Comparison of ENCODE assay signal across 1 cellular context in the genomic region with DNA sequence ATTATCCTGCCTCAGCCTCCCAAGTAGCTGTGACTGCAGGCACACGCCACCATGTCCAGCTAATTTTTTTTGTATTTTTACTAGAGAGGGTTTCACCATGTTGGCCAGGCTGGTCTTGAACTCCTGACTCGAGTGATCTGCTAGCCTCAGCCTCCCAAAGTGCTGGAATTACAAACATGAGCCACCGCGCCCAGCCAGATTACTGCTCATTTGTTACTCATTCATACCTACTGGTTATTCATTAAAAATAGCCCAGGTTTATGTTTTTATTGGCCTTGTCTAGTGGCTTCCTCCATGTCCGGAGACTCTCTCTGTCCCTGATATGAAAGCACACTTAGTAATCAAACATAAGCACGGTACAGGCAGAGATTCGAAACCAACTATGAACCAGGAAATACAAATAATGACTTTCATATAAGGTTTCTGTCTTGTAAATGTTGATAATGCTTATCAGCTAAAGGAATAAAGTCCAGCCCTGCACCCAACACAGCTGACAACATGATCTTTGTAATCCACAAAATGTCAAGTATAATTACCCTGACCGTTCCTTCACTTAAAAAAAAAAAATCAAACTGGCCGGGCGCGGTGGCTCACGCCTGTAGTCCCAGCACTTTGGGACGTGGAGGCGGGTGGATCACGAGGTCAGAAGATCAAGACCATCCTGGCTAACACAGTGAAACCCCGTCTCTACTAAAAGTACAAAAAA.
TF ChIP-seq lines count a peak whose summit lies in the region.

No MANE protein-coding gene starts in this region.

TF ChIP-seq in HepG2, 621 proteins besides CTCF, POLR2A, EP300 and RAD21 (continued from another document and continues in another):
- TF ChIP-seq THRA (CRISPR knock-in tag; IDR thresholded peaks at IDR 0.05; ENCODE audit: borderline replicate concordance) (peak; percentile 47; the same call in 1 of the 2 replicates), ZNF574 (CRISPR knock-in tag; IDR thresholded peaks at IDR 0.05) (peak; percentile 42; the same call in 1 of the 2 replicates), SKI (IDR thresholded peaks at IDR 0.05; ENCODE audit: partially characterized antibody) (peak; percentile 31), HMGXB4 (CRISPR knock-in tag; IDR thresholded peaks at IDR 0.05; ENCODE audit: borderline replicate concordance in 1 of 2, low read depth in 1 of 2) (0 out of 4 replicates have a peak, but pooled peaks of 1 of the 2 experiments have one; percentile 17), HOMEZ (CRISPR knock-in tag; IDR thresholded peaks at IDR 0.05; ENCODE audit: low read depth) (peak; percentile 80; the same call in 1 of the 2 replicates), TGIF2 (CRISPR knock-in tag; IDR thresholded peaks at IDR 0.05) (peak; percentile 51; the same call in 1 of the 2 replicates), ZNF12 (CRISPR knock-in tag; IDR thresholded peaks at IDR 0.05) (0 out of 2 replicates have a peak, but pooled peaks have one; percentile 46), ZNF652 (CRISPR knock-in tag; IDR thresholded peaks at IDR 0.05; ENCODE audit: borderline replicate concordance, low read depth) (peak; percentile 29; the same call in 1 of the 2 replicates), RCOR2 (CRISPR knock-in tag; IDR thresholded peaks at IDR 0.05) (peak; percentile 92), JUNB (CRISPR knock-in tag; IDR thresholded peaks at IDR 0.05; ENCODE audit: borderline replicate concordance) (peak; percentile 44; the same call in 1 of the 2 replicates), REPIN1 (CRISPR knock-in tag; IDR thresholded peaks at IDR 0.05; ENCODE audit: borderline replicate concordance, low read depth) (peak; percentile 82; the same call in 1 of the 2 replicates), ZNF607 (CRISPR knock-in tag; IDR thresholded peaks at IDR 0.05; ENCODE audit: borderline replicate concordance) (0 out of 2 replicates have a peak, but pooled peaks have one; percentile 26), FOXP4 (CRISPR knock-in tag; IDR thresholded peaks at IDR 0.05) (peak; percentile 85), TP53 (CRISPR knock-in tag; conservative IDR thresholded peaks at IDR 0.05) (0 out of 2 replicates have a peak, but pooled peaks have one; percentile 7), SALL1 (CRISPR knock-in tag; IDR thresholded peaks at IDR 0.05) (peak; percentile 87), CREB1 (IDR thresholded peaks at IDR 0.05) (no peak), CREB1 (CRISPR knock-in tag; IDR thresholded peaks at IDR 0.05) (peak; percentile 19; the same call in 1 of the 2 replicates), MBD4 (IDR thresholded peaks at IDR 0.05; ENCODE audit: borderline replicate concordance, low read length) (no peak), HMGA1 (CRISPR knock-in tag; conservative IDR thresholded peaks at IDR 0.05) (no peak), ZMYM4 (CRISPR knock-in tag; IDR thresholded peaks at IDR 0.05) (peak; percentile 71), SOX6 (IDR thresholded peaks at IDR 0.05) (no peak), SOX6 (CRISPR knock-in tag; IDR thresholded peaks at IDR 0.05) (peak; percentile 86), MEIS1 (CRISPR knock-in tag; IDR thresholded peaks at IDR 0.05; ENCODE audit: borderline replicate concordance) (0 out of 2 replicates have a peak, but pooled peaks have one; percentile 79), PHF8 (CRISPR knock-in tag; IDR thresholded peaks at IDR 0.05) (peak; percentile 26; the same call in 1 of the 2 replicates), ELF1 (CRISPR knock-in tag; IDR thresholded peaks at IDR 0.05) (peak; percentile 29; the same call in 1 of the 2 replicates)
- TF ChIP-seq, protein P1, sequence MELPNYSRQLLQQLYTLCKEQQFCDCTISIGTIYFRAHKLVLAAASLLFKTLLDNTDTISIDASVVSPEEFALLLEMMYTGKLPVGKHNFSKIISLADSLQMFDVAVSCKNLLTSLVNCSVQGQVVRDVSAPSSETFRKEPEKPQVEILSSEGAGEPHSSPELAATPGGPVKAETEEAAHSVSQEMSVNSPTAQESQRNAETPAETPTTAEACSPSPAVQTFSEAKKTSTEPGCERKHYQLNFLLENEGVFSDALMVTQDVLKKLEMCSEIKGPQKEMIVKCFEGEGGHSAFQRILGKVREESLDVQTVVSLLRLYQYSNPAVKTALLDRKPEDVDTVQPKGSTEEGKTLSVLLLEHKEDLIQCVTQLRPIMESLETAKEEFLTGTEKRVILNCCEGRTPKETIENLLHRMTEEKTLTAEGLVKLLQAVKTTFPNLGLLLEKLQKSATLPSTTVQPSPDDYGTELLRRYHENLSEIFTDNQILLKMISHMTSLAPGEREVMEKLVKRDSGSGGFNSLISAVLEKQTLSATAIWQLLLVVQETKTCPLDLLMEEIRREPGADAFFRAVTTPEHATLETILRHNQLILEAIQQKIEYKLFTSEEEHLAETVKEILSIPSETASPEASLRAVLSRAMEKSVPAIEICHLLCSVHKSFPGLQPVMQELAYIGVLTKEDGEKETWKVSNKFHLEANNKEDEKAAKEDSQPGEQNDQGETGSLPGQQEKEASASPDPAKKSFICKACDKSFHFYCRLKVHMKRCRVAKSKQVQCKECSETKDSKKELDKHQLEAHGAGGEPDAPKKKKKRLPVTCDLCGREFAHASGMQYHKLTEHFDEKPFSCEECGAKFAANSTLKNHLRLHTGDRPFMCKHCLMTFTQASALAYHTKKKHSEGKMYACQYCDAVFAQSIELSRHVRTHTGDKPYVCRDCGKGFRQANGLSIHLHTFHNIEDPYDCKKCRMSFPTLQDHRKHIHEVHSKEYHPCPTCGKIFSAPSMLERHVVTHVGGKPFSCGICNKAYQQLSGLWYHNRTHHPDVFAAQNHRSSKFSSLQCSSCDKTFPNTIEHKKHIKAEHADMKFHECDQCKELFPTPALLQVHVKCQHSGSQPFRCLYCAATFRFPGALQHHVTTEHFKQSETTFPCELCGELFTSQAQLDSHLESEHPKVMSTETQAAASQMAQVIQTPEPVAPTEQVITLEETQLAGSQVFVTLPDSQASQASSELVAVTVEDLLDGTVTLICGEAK (IDR thresholded peaks at IDR 0.05), result no peak
- TF ChIP-seq, protein P1 (CRISPR knock-in tag; IDR thresholded peaks at IDR 0.05), result no peak; the same call in 1 of the 2 replicates
- TF ChIP-seq, protein P2, sequence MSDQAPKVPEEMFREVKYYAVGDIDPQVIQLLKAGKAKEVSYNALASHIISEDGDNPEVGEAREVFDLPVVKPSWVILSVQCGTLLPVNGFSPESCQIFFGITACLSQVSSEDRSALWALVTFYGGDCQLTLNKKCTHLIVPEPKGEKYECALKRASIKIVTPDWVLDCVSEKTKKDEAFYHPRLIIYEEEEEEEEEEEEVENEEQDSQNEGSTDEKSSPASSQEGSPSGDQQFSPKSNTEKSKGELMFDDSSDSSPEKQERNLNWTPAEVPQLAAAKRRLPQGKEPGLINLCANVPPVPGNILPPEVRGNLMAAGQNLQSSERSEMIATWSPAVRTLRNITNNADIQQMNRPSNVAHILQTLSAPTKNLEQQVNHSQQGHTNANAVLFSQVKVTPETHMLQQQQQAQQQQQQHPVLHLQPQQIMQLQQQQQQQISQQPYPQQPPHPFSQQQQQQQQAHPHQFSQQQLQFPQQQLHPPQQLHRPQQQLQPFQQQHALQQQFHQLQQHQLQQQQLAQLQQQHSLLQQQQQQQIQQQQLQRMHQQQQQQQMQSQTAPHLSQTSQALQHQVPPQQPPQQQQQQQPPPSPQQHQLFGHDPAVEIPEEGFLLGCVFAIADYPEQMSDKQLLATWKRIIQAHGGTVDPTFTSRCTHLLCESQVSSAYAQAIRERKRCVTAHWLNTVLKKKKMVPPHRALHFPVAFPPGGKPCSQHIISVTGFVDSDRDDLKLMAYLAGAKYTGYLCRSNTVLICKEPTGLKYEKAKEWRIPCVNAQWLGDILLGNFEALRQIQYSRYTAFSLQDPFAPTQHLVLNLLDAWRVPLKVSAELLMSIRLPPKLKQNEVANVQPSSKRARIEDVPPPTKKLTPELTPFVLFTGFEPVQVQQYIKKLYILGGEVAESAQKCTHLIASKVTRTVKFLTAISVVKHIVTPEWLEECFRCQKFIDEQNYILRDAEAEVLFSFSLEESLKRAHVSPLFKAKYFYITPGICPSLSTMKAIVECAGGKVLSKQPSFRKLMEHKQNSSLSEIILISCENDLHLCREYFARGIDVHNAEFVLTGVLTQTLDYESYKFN (CRISPR knock-in tag; conservative IDR thresholded peaks at IDR 0.05), result peak; percentile 93
